ENCODE assay signal across 8 cellular contexts in genomic region chr1:233328661-233329498, GRCh38. TPM values are rescaled to one million over a fixed set of nuclear protein-coding genes. Genes with fewer than 3 reads are reported as not detected.
DNase-seq lines count a peak whose midpoint lies in the region; ATAC-seq, FAIRE-seq and TF ChIP-seq lines count a peak whose summit lies in the region.

No MANE protein-coding gene starts in this region.

- no peak for TF ChIP-seq EP300 in A549 (IDR thresholded peaks at IDR 0.05)

- peak in 1 of 2 experiments; percentile 36 for DNase-seq in A549 (ENCODE audit: low read depth in 1 of 2, low spot score in 1 of 2)
- DNase-seq in HCT116 (ENCODE audit: low read depth, low spot score), result no peak
- peak; percentile 2 for DNase-seq in activated CD4-positive, alpha-beta T cell treated with anti-CD3 and anti-CD28 coated beads, Interleukin-2, amount 50 U/mL, for 1 hour
- peak in 2 of 3 donors; percentile 14 to 50 for DNase-seq in right cardiac atrium
- DNase-seq in DMS114 treated with DMSO at 0.1 percent for 48 hours (lab: John Stamatoyannopoulos, UW; ENCODE audit: unreplicated experiment), result no peak
- DNase-seq in NCI-H187 treated with DMSO at 0.1 percent for 48 hours (lab: John Stamatoyannopoulos, UW), result no peak
- DNase-seq in KG1 (lab: John Stamatoyannopoulos, UW), result no peak

- RAD21 ChIA-PET in HCT116 (lab: Charles Lee; ENCODE audit: low non-redundant PET in 1 of 2, low total read pairs in 2 of 2, uncharacterized antibody in 2 of 2, unreplicated experiment in 2 of 2), result no interaction called here

- POLR2A ChIA-PET in A549 (lab: Yijun Ruan, JAX), result interaction anchor here (0.9 to 1.3 kb wide), 2 partner anchors 11 to 13 kb away, joined by 3 to 7 read pairs; no protein-coding TSS in a partner anchor
- POLR2A ChIA-PET in HCT116 (lab: Charles Lee), result interaction anchor here (1.1 kb wide), 1 partner anchor 16 kb away, joined by 3 read pairs; no protein-coding TSS in a partner anchor

- H3K4me2 ChIP-seq in A549 (peak overlapping the region; percentile 95), HCT116 (ENCODE audit: low read length) (peak overlapping the region; percentile 94)

- ATAC-seq in A549 (peak in 1 of 2 experiments; percentile 4; a peak in 3 of 6 replicates), HCT116 (peak; percentile 10), right cardiac atrium (peak in 1 of 2 donors; percentile 9)

- TF ChIP-seq CTCF in A549 (IDR thresholded peaks at IDR 0.05) (no peak), HCT116 (IDR thresholded peaks at IDR 0.05 in 2 of 3, conservative IDR thresholded peaks at IDR 0.05 in 1 of 3; ENCODE audit: borderline replicate concordance in 1 of 3, insufficient read depth in 1 of 3, low read depth in 2 of 3, low read length in 2 of 3) (no peak)

- intact Hi-C loops in HCT116 (cut with micrococcal nuclease) (no loop called here), right cardiac atrium (cut with DNase I) (no loop called here)

- no peak for FAIRE-seq in A549 (lab: Jason Lieb, UNC)

- H4K20me1 ChIP-seq in HCT116 (ENCODE audit: insufficient read depth), result no peaks in the 10 kb centered on the region

- no peaks in the 10 kb centered on the region for H3K9me2 ChIP-seq in HCT116 (ENCODE audit: insufficient read depth)

- TF ChIP-seq POLR2A in A549 (IDR thresholded peaks at IDR 0.05; ENCODE audit: low read length), result no peak
- TF ChIP-seq POLR2A in HCT116 (IDR thresholded peaks at IDR 0.05; ENCODE audit: borderline replicate concordance, extremely low read depth, insufficient read depth, insufficient read length), result no peak

- no TSS peak for BruUV-seq in HCT116 (replicated peaks; lab: Mats Ljungman, UMichigan)

- H3K9me3 ChIP-seq in A549, result no peaks in the 10 kb centered on the region
- no peaks in the 10 kb centered on the region for H3K9me3 ChIP-seq in HCT116 (ENCODE audit: control insufficient read depth in 1 of 2, insufficient read depth in 1 of 2, low read depth in 1 of 2, low read length in 2 of 2)
- H3K9me3 ChIP-seq in right cardiac atrium (ENCODE audit: control insufficient read depth, low read length), result no peaks in the 10 kb centered on the region

- CTCF ChIA-PET in A549 (lab: Yijun Ruan, JAX) (interaction anchor here (0.6 to 1.6 kb wide), 8 partner anchors 11 to 782 kb away, joined by 3 to 4 read pairs (median 3); no protein-coding TSS in a partner anchor), HCT116 (lab: Charles Lee) (no interaction called here)

- H3K4me1 ChIP-seq in A549 (peaks cover 34% of the 10 kb centered on the region), HCT116 (ENCODE audit: control insufficient read depth in 1 of 2, insufficient read depth in 2 of 2, low read length in 2 of 2) (peaks cover 9 to 20% of the 10 kb centered on the region in 2 experiments), right cardiac atrium (ENCODE audit: control insufficient read depth, insufficient read depth, low read length) (no peaks in the 10 kb centered on the region)

- TF ChIP-seq RAD21 in A549 (conservative IDR thresholded peaks at IDR 0.05 in 1 of 2, IDR thresholded peaks at IDR 0.05 in 1 of 2) (no peak), HCT116 (IDR thresholded peaks at IDR 0.05; ENCODE audit: low read depth) (no peak)

- H3K36me3 ChIP-seq in HCT116 (ENCODE audit: control insufficient read depth in 1 of 2, insufficient read depth in 2 of 2, low read length in 2 of 2), result no peaks in the 10 kb centered on the region

- H3K4me3 ChIP-seq in A549, result peak overlapping the region; percentile 98
- H3K4me3 ChIP-seq in HCT116 (replicated peaks in 1 of 2; ENCODE audit: low read depth in 1 of 2, low read length in 2 of 2), result peak overlapping the region; percentile 69 to 83
- H3K4me3 ChIP-seq in right cardiac atrium (ENCODE audit: low read length), result peak overlapping the region; percentile 47
- peak overlapping the region; percentile 54 to 78 (median 63) for H3K4me3 ChIP-seq in skin epidermis

- H3K79me2 ChIP-seq in HCT116 (ENCODE audit: insufficient read depth, low read length), result peaks cover 53% of the 10 kb centered on the region

- no peak overlapping the region for H2AFZ ChIP-seq in HCT116 (ENCODE audit: low read depth, low read length, poor library complexity, severe bottlenecking)

- H3K27ac ChIP-seq in A549, result peak overlapping the region; percentile 96 to 97
- peak overlapping the region; percentile 80 for H3K27ac ChIP-seq in HCT116 (ENCODE audit: low read depth, low read length)
- no peak overlapping the region for H3K27ac ChIP-seq in right cardiac atrium (ENCODE audit: low read length)
- H3K27ac ChIP-seq in skin epidermis, result no peak overlapping the region

- H3K27me3 ChIP-seq in HCT116 (ENCODE audit: insufficient read depth, low read length), result no peaks in the 10 kb centered on the region
- H3K27me3 ChIP-seq in right cardiac atrium (ENCODE audit: control insufficient read depth, insufficient read depth), result no peaks in the 10 kb centered on the region

- 4% methylated on average over 22 of the region's 40 CpGs for WGBS in A549 (ENCODE audit: missing lambda C conversion rate)
- 32% methylated on average over 39 of the region's 40 CpGs for WGBS in right cardiac atrium

- H3K9ac ChIP-seq in HCT116 (ENCODE audit: low read length), result peak overlapping the region; percentile 82

TF ChIP-seq in A549, 52 proteins besides CTCF, POLR2A, EP300 and RAD21 (continues in another document):
- TF ChIP-seq RARB (CRISPR knock-in tag; IDR thresholded peaks at IDR 0.05) (no peak), ZFP36 (IDR thresholded peaks at IDR 0.05; ENCODE audit: borderline replicate concordance, partially characterized antibody) (no peak), CHD2 (IDR thresholded peaks at IDR 0.05; ENCODE audit: low read length, partially characterized antibody) (no peak), POLR2AphosphoS2 (conservative IDR thresholded peaks at IDR 0.05; ENCODE audit: low read length) (no peak), HOXB13 (CRISPR knock-in tag; IDR thresholded peaks at IDR 0.05; ENCODE audit: low read depth) (no peak), NR3C1 (IDR thresholded peaks at IDR 0.05) (no peak), EHMT2 (IDR thresholded peaks at IDR 0.05; ENCODE audit: low read depth) (no peak), E2F6 (IDR thresholded peaks at IDR 0.05; ENCODE audit: borderline replicate concordance, low read depth) (peak; percentile 2; the same call in 1 of the 2 replicates), CBX2 (IDR thresholded peaks at IDR 0.05; ENCODE audit: borderline replicate concordance, low read depth) (no peak), EHF (CRISPR knock-in tag; IDR thresholded peaks at IDR 0.05) (no peak), TFCP2L1 (CRISPR knock-in tag; IDR thresholded peaks at IDR 0.05) (no peak), CHD4 (IDR thresholded peaks at IDR 0.05; ENCODE audit: borderline replicate concordance) (no peak), HDAC2 (IDR thresholded peaks at IDR 0.05) (no peak), CEBPB (IDR thresholded peaks at IDR 0.05) (no peak)

TF ChIP-seq in HCT116, 20 proteins besides CTCF, POLR2A, EP300 and RAD21 (continues in another document):
- TF ChIP-seq ELF1 (IDR thresholded peaks at IDR 0.05; ENCODE audit: borderline replicate concordance, low read depth) (no peak), CEBPB (IDR thresholded peaks at IDR 0.05; ENCODE audit: low read depth) (no peak), SRF (IDR thresholded peaks at IDR 0.05; ENCODE audit: low read depth) (no peak), ZBTB33 (IDR thresholded peaks at IDR 0.05; ENCODE audit: extremely low read depth, insufficient replicate concordance, low read length) (no peak), POLR2AphosphoS5 (IDR thresholded peaks at IDR 0.05; ENCODE audit: low read depth, low read length) (no peak), TCF7L2 (IDR thresholded peaks at IDR 0.05; ENCODE audit: borderline replicate concordance, extremely low read depth, insufficient read depth, insufficient read length) (no peak), ZFX (IDR thresholded peaks at IDR 0.05) (peak; percentile 11; the same call in 1 of the 2 replicates), ATF3 (IDR thresholded peaks at IDR 0.05) (no peak), MAX (IDR thresholded peaks at IDR 0.05) (peak; percentile 78)

RNA-seq across cellular contexts. Expression of gene MAP3K21, which starts 1.4 kb away (rescaled TPM):
- polyA plus RNA-seq in A549 (2011; rRNA removed), result 23.5 and 26.9 TPM in 2 replicates
- 12.4 and 14.9 TPM in 2 replicates for polyA plus RNA-seq in A549 (2012; cell fraction: cytosol; rRNA removed)
- 21.3 and 22.7 TPM in 2 replicates for polyA plus RNA-seq in A549 (2012; cell fraction: nucleus; rRNA removed)
- 14.0 to 14.4 TPM (median 14.2 TPM) in 3 replicates for polyA plus RNA-seq in A549 (2017; fragmentation: RNase III; extraction: RNeasy Plus Mini Kit Qiagen cat#74134 plus additional on column Dnase treatment)
- 30.4 and 34.4 TPM in 2 replicates for polyA minus RNA-seq in A549 (2011; rRNA and poly(A)+ RNA removed)
- 19.1 TPM for total RNA-seq in HCT116 (2021; ENCODE audit: unreplicated experiment)
- 7.2 TPM in 2 replicates for polyA plus RNA-seq in HCT116 (2012)
- total RNA-seq in right cardiac atrium, result under 1 TPM; 0.28 to 0.47 (median 0.40) TPM
- 0.25 TPM for polyA plus RNA-seq in right cardiac atrium

RNA-seq across cellular contexts. Expression of gene PCNX2, which starts 33.4 kb away (rescaled TPM):
- 27.2 and 31.5 TPM in 2 replicates for polyA plus RNA-seq in A549 (2011; rRNA removed)
- 11.3 and 13.9 TPM in 2 replicates for polyA plus RNA-seq in A549 (2012; cell fraction: cytosol; rRNA removed)
- 33.4 and 41.8 TPM in 2 replicates for polyA plus RNA-seq in A549 (2012; cell fraction: nucleus; rRNA removed)
- polyA plus RNA-seq in A549 (2017; fragmentation: RNase III; extraction: RNeasy Plus Mini Kit Qiagen cat#74134 plus additional on column Dnase treatment), result 8.7 to 9.0 TPM (median 8.8 TPM) in 3 replicates
- polyA minus RNA-seq in A549 (2011; rRNA and poly(A)+ RNA removed), result 207 and 209 TPM in 2 replicates
- 15.3 TPM for total RNA-seq in HCT116 (2021; ENCODE audit: unreplicated experiment)
- 8.4 and 16.0 TPM in 2 replicates for polyA plus RNA-seq in HCT116 (2012)
- 1 to 10 TPM; 2.2 to 5.0 (median 3.8) TPM for total RNA-seq in right cardiac atrium
- polyA plus RNA-seq in right cardiac atrium, result 0.66 TPM

Comparison
In these comparisons a context has a peak if more than half of its experiments do, and no peak if none do; other contexts are left out.
1. DNase-seq: peak in activated CD4-positive, alpha-beta T cell treated with anti-CD3 and anti-CD28 coated beads, Interleukin-2, amount 50 U/mL, for 1 hour (single experiment) and right cardiac atrium (2 of 3); none in HCT116 (single experiment), DMS114 treated with DMSO at 0.1 percent for 48 hours (single experiment), NCI-H187 treated with DMSO at 0.1 percent for 48 hours (single experiment) and KG1 (single experiment).
2. H3K27ac ChIP-seq: peak in A549 (2 of 2) and HCT116 (single experiment); none in right cardiac atrium (single experiment) and skin epidermis (0 of 21).
3. H3K4me3 ChIP-seq: peak in every context shown above with its lines; median percentile 98 in A549; 76 in HCT116; 63 in skin epidermis; 47 in right cardiac atrium.
4. RNA of gene MAP3K21, which starts 1.4 kb away (total RNA-seq): 19.1 TPM in HCT116 (single experiment); 0.28 to 0.47 TPM in right cardiac atrium; every median in the first group is over 10 times any median in the second.
5. Of the 6 proteins assayed by ChIP-seq in both A549 and HCT116: peak only in A549: none; only in HCT116: none; in both: MAX; in neither: 5.